8 cellular contexts compared by ENCODE assay signal in the genomic region with DNA sequence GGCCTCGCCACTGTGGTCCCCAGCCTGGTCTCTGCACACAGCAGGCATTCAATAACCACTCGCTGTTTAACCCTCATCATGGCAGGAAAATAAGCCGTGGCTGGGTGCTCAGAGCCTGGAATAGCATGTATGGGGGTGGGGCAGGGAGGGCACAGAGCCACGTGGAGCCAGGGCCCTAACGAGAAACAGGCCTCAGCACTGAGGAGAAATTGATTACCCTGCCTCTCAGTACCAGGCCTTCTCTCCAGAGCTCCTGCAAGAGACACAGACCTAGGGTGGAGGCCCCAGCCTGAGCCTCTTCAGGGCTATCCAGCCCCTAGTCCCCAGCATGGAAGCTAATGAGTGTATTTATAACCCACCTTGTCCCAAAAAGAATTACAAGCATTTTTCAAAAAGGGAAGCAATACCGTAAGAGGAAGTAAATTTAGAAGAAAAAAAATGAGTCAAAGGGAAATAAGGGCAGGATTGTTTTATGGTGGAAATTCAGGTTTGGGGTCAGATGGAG.
DNase-seq lines count a peak whose midpoint lies in the region; ATAC-seq, FAIRE-seq and TF ChIP-seq lines count a peak whose summit lies in the region.

No MANE protein-coding gene starts in this region.

- H3K9me2 ChIP-seq in OCI-LY7 (ENCODE audit: insufficient read depth, low read length) = no peaks in the 10 kb centered on the region

- TF ChIP-seq CTCF in kidney (IDR thresholded peaks at IDR 0.05; ENCODE audit: borderline replicate concordance, extremely low read depth, insufficient read depth) = no peak
- no peak for TF ChIP-seq CTCF in OCI-LY7 (conservative IDR thresholded peaks at IDR 0.05; ENCODE audit: low read length)

- no peaks in the 10 kb centered on the region for H3K36me3 ChIP-seq in muscle layer of colon (ENCODE audit: insufficient read depth, low read length)
- no peaks in the 10 kb centered on the region for H3K36me3 ChIP-seq in kidney (ENCODE audit: control insufficient read depth in 1 of 2, insufficient read depth in 2 of 2, low read length in 2 of 2)
- no peaks in the 10 kb centered on the region for H3K36me3 ChIP-seq in OCI-LY7 (ENCODE audit: insufficient read depth, low read length)

- peak overlapping the region in 1 of 2 donors; percentile 47 for H3K4me3 ChIP-seq in muscle layer of colon (ENCODE audit: low read depth in 1 of 2, low read length in 2 of 2)
- H3K4me3 ChIP-seq in kidney (ENCODE audit: low read length in 2 of 2) = no peak overlapping the region
- H3K4me3 ChIP-seq in OCI-LY7 (ENCODE audit: low read depth, low read length, poor library complexity, severe bottlenecking) = no peak overlapping the region

- peak overlapping the region; percentile 42 for H3K9ac ChIP-seq in muscle layer of colon (ENCODE audit: low read length)
- no peak overlapping the region for H3K9ac ChIP-seq in kidney (ENCODE audit: low read length in 2 of 2)

- H3K79me2 ChIP-seq in OCI-LY7 (ENCODE audit: insufficient read depth, low read depth, low read length) = no peaks in the 10 kb centered on the region

- H2AFZ ChIP-seq in OCI-LY7 (ENCODE audit: low read length) = no peak overlapping the region

- H3K4me2 ChIP-seq in OCI-LY7 (ENCODE audit: low read length) = no peak overlapping the region

- no peak for FAIRE-seq in kidney (lab: Jason Lieb, UNC)

- CTCF ChIA-PET in OCI-LY7 (lab: Charles Lee; ENCODE audit: unreplicated experiment) = no interaction called here

- peaks cover 26% of the 10 kb centered on the region for H3K4me1 ChIP-seq in muscle layer of colon (ENCODE audit: insufficient read depth, low read length)
- H3K4me1 ChIP-seq in kidney (ENCODE audit: control insufficient read depth in 1 of 2, insufficient read depth in 1 of 2, low read depth in 1 of 2, low read length in 2 of 2) = no peaks in the 10 kb centered on the region
- H3K4me1 ChIP-seq in OCI-LY7 (ENCODE audit: insufficient read depth, low read length, poor library complexity, severe bottlenecking) = no peaks in the 10 kb centered on the region

- ATAC-seq in HG02678 (IDR thresholded peaks at IDR 0.05; ENCODE audit: unreplicated experiment) (peak; percentile 24), HG03097 (IDR thresholded peaks at IDR 0.05; ENCODE audit: low FRiP score, unreplicated experiment) (no peak)

- BruUV-seq in OCI-LY7 (replicated peaks; lab: Mats Ljungman, UMichigan) = no TSS peak

- H4K20me1 ChIP-seq in OCI-LY7 (ENCODE audit: insufficient read depth, low read length) = no peaks in the 10 kb centered on the region

- H3K9me3 ChIP-seq in muscle layer of colon (ENCODE audit: low read length) (no peaks in the 10 kb centered on the region), kidney (ENCODE audit: control insufficient read depth in 1 of 2, low read length in 2 of 2) (no peaks in the 10 kb centered on the region), OCI-LY7 (ENCODE audit: low read length) (no peaks in the 10 kb centered on the region)

- no peaks in the 10 kb centered on the region for H3K27me3 ChIP-seq in muscle layer of colon (ENCODE audit: control insufficient read depth in 1 of 2, insufficient read depth in 2 of 2, low read length in 2 of 2)

- H3K27ac ChIP-seq in muscle layer of colon (ENCODE audit: low read depth, low read length) (peak overlapping the region; percentile 80), kidney (ENCODE audit: low read depth in 2 of 2, low read length in 2 of 2) (no peak overlapping the region), OCI-LY7 (ENCODE audit: low read depth, low read length, poor library complexity, severe bottlenecking) (no peak overlapping the region)

- POLR2A ChIA-PET in OCI-LY7 (lab: Charles Lee) = no interaction called here

- intact Hi-C loops in kidney (cut with DNase I) = no loop called here
- intact Hi-C loops in OCI-LY7 (cut with micrococcal nuclease; ENCODE audit: unreplicated experiment) = no loop called here

- peak; percentile 33 for DNase-seq in GM03348 (ENCODE audit: low spot score)
- DNase-seq in SIG-M5 (lab: John Stamatoyannopoulos, UW) = peak; percentile 47
- DNase-seq in NCI-H82 treated with DMSO at 0.1 percent for 48 hours (lab: John Stamatoyannopoulos, UW; ENCODE audit: unreplicated experiment) = no peak
- DNase-seq in kidney = no peak
- no peak for DNase-seq in OCI-LY7 (ENCODE audit: low spot score)

Comparison
In these comparisons a context has a peak if more than half of its experiments do, and no peak if none do; other contexts are left out.
1. DNase-seq: peak in GM03348 (single experiment) and SIG-M5 (single experiment); none in NCI-H82 treated with DMSO at 0.1 percent for 48 hours (single experiment), kidney (single experiment) and OCI-LY7 (single experiment).